8 cellular contexts compared by ENCODE assay signal in genomic region chr6:28648035-28648877, GRCh38.
DNase-seq lines count a peak whose midpoint lies in the region; ATAC-seq, FAIRE-seq and TF ChIP-seq lines count a peak whose summit lies in the region.

No MANE protein-coding gene starts in this region.

- no peaks in the 10 kb centered on the region for H3K9me2 ChIP-seq in MM.1S (replicated peaks; ENCODE audit: insufficient read depth, low read length)

- CTCF ChIA-PET in mammary epithelial cell (lab: Charles Lee; ENCODE audit: low non-redundant PET): no interaction called here

- H3K79me2 ChIP-seq in MM.1S (ENCODE audit: low read length): no peaks in the 10 kb centered on the region
- no peaks in the 10 kb centered on the region for H3K79me2 ChIP-seq in mammary epithelial cell (ENCODE audit: insufficient read depth, low read length)

- 3% methylated on average over 27 of the region's 27 CpGs for WGBS in mammary epithelial cell (ENCODE audit: low coverage, missing lambda C conversion rate)

- DNase-seq in NCI-H2107 treated with DMSO at 0.1 percent for 48 hours (lab: John Stamatoyannopoulos, UW; ENCODE audit: unreplicated experiment) (peak; percentile 30), NCI-H2107 (lab: John Stamatoyannopoulos, UW) (no peak), MM.1S (peak; percentile 81), mammary epithelial cell (peak; percentile 71), left lobe of liver (ENCODE audit: low spot score) (no peak), frontal cortex (ENCODE audit: low spot score in 2 of 2) (no peak)
- peak; percentile 51 to 58 (median 53) for DNase-seq in stimulated activated CD4-positive, alpha-beta T cell treated with anti-CD3 and anti-CD28 coated beads, TNF-alpha, amount 100 ng/mL, for 48 hours (ENCODE audit: low read depth in 3 of 3)

- H3K36me3 ChIP-seq in MM.1S (replicated peaks; ENCODE audit: insufficient read depth, low read length) (no peaks in the 10 kb centered on the region), mammary epithelial cell (ENCODE audit: insufficient read depth, low read length) (no peaks in the 10 kb centered on the region)

- dilution Hi-C loops in mammary epithelial cell (cut with HindIII; ENCODE audit: low sequenced_read_pairs): no loop called here

- intact Hi-C loops in mammary epithelial cell (cut with micrococcal nuclease): loop anchor here (2.0 to 10.0 kb wide), 2 partner anchors 41 to 1383 kb away; no protein-coding TSS in a partner anchor

- no peaks in the 10 kb centered on the region for H3F3A ChIP-seq in MM.1S (ENCODE audit: insufficient read depth, low read length)

- H3K27me3 ChIP-seq in MM.1S (replicated peaks; ENCODE audit: insufficient read depth, low read length) (no peaks in the 10 kb centered on the region), mammary epithelial cell (ENCODE audit: insufficient read depth, low read length) (no peaks in the 10 kb centered on the region)

- H3K4me2 ChIP-seq in MM.1S (ENCODE audit: low read depth, low read length): peak overlapping the region; percentile 76
- H3K4me2 ChIP-seq in mammary epithelial cell (ENCODE audit: insufficient read depth, low read depth, low read length): peak overlapping the region; percentile 78

- H3K9ac ChIP-seq in MM.1S (ENCODE audit: low read length) (peak overlapping the region; percentile 21; the same call in 1 of the 2 replicates), mammary epithelial cell (ENCODE audit: insufficient read depth, low read length) (peak overlapping the region; percentile 53)

- H3K27ac ChIP-seq in MM.1S (ENCODE audit: low read length) (peak overlapping the region; percentile 5; the same call in 1 of the 2 replicates), mammary epithelial cell (ENCODE audit: insufficient read depth, low read depth, low read length) (no peak overlapping the region)

- in situ Hi-C loops in mammary epithelial cell (cut with MboI; ENCODE audit: low sequenced_read_pairs in 2 of 2): no loop called here

- BruUV-seq in mammary epithelial cell (replicated peaks; lab: Mats Ljungman, UMichigan): no TSS peak

- peak overlapping the region; percentile 72 for H2AFZ ChIP-seq in MM.1S (ENCODE audit: low read length)
- peak overlapping the region; percentile 96 for H2AFZ ChIP-seq in mammary epithelial cell (ENCODE audit: low read depth, low read length)

- H3K9me3 ChIP-seq in MM.1S (replicated peaks; ENCODE audit: insufficient read depth, low read length) (no peaks in the 10 kb centered on the region), mammary epithelial cell (replicated peaks; ENCODE audit: insufficient read depth, low read length) (no peaks in the 10 kb centered on the region)

- TF ChIP-seq CTCF in MM.1S (IDR thresholded peaks at IDR 0.05; ENCODE audit: low read length) (no peak), mammary epithelial cell (conservative IDR thresholded peaks at IDR 0.05 in 1 of 2, IDR thresholded peaks at IDR 0.05 in 1 of 2; ENCODE audit: extremely low read depth in 1 of 2, insufficient read depth in 1 of 2, low read depth in 1 of 2, low read length in 2 of 2) (no peak)

- H3K4me1 ChIP-seq in MM.1S (ENCODE audit: low read length) (no peaks in the 10 kb centered on the region), mammary epithelial cell (ENCODE audit: insufficient read depth, low read length) (peaks cover 6% of the 10 kb centered on the region)

- ATAC-seq in SK-N-SH treated with all-trans-retinoic acid at 6 μM for 48 hours (peak; percentile 89), left lobe of liver (peak; percentile 31)

- H4K20me1 ChIP-seq in MM.1S (ENCODE audit: insufficient read depth, low read length) (no peaks in the 10 kb centered on the region), mammary epithelial cell (ENCODE audit: insufficient read depth, low read length) (no peaks in the 10 kb centered on the region)

- no peak for FAIRE-seq in frontal cortex (lab: Jason Lieb, UNC)

- H3K4me3 ChIP-seq in MM.1S (ENCODE audit: low read length) (peak overlapping the region; percentile 77), mammary epithelial cell (replicated peaks in 1 of 3; ENCODE audit: insufficient read depth in 1 of 3, low read depth in 2 of 3, low read length in 3 of 3) (peak overlapping the region; percentile 63 to 81 (median 69))

TF ChIP-seq in SK-N-SH treated with all-trans-retinoic acid at 6 μM for 48 hours, 23 proteins besides CTCF, POLR2A, EP300 and RAD21:
- TF ChIP-seq RARB (CRISPR knock-in tag; IDR thresholded peaks at IDR 0.05): no peak
- TF ChIP-seq BACH2 (CRISPR knock-in tag; IDR thresholded peaks at IDR 0.05; ENCODE audit: borderline replicate concordance): no peak

Comparison
In these comparisons a context has a peak if more than half of its experiments do, and no peak if none do; other contexts are left out.
1. DNase-seq: peak in NCI-H2107 treated with DMSO at 0.1 percent for 48 hours (single experiment), MM.1S (single experiment), mammary epithelial cell (single experiment) and stimulated activated CD4-positive, alpha-beta T cell treated with anti-CD3 and anti-CD28 coated beads, TNF-alpha, amount 100 ng/mL, for 48 hours (3 of 3); none in NCI-H2107 (single experiment), left lobe of liver (single experiment) and frontal cortex (0 of 2).